In the genomic region with DNA sequence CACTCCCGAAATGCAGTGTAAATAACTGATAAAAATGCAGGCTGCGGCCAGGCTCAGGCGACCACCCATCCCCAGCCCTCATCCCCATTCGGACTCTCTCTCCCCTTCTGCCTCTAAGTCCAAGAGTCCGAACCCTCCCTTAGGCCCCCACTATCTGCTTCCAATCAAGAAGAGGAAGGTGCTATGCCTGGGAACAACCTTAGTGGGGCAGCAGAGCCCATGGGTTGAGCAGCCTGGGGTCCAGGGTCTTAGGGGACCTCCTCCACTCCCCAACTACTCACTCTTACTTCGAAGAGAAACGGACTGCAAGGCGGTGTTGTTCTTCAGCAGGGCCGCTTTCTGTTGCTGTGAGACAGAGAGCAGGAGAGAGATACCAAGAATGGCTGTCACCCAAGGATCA, we compare ENCODE assay signal across 6 cellular contexts. TPM values are rescaled to one million over a fixed set of nuclear protein-coding genes. Genes with fewer than 3 reads are reported as not detected.
DNase-seq lines count a peak whose midpoint lies in the region; TF ChIP-seq lines count a peak whose summit lies in the region.

No MANE protein-coding gene starts in this region.

- TF ChIP-seq EP300 in suprapubic skin (IDR thresholded peaks at IDR 0.05): no peak

- peaks cover 74% of the 10 kb centered on the region for H3K4me1 Mint-ChIP-seq in activated CD4-positive, alpha-beta T cell treated with anti-CD3 and anti-CD28 coated beads, Interleukin-2, amount 10 ng/mL, durations not matched to agents 7 days and 5 days

- H3K27me3 Mint-ChIP-seq in activated CD4-positive, alpha-beta T cell treated with anti-CD3 and anti-CD28 coated beads, Interleukin-2, amount 10 ng/mL, durations not matched to agents 7 days and 5 days: no peaks in the 10 kb centered on the region

- POLR2A ChIA-PET in activated CD4-positive, alpha-beta T cell treated with anti-CD3 and anti-CD28 coated beads, Interleukin-2, amount 10 ng/mL, durations not matched to agents 7 days and 5 days (lab: Charles Lee): no interaction called here

- DNase-seq in activated CD4-positive, alpha-beta T cell treated with anti-CD3 and anti-CD28 coated beads, Interleukin-2, amount 10 ng/mL, durations not matched to agents 7 days and 5 days: no peak
- no peak for DNase-seq in activated CD4-positive, alpha-beta T cell treated with anti-CD3 and anti-CD28 coated beads for 1 hour
- DNase-seq in epithelial cell of proximal tubule (ENCODE audit: low read depth): no peak
- no peak for DNase-seq in suprapubic skin (ENCODE audit: low spot score in 2 of 2)
- no peak for DNase-seq in DMS153 treated with DMSO at 0.1 percent for 48 hours (lab: John Stamatoyannopoulos, UW; ENCODE audit: unreplicated experiment)
- no peak for DNase-seq in NCI-H1048 (lab: John Stamatoyannopoulos, UW)

- no peaks in the 10 kb centered on the region for H3K9me3 ChIP-seq in suprapubic skin

- no peak overlapping the region for H3K4me3 Mint-ChIP-seq in activated CD4-positive, alpha-beta T cell treated with anti-CD3 and anti-CD28 coated beads, Interleukin-2, amount 10 ng/mL, durations not matched to agents 7 days and 5 days

- 83% methylated on average over 9 of the region's 9 CpGs for WGBS in suprapubic skin

- TF ChIP-seq CTCF in epithelial cell of proximal tubule (conservative IDR thresholded peaks at IDR 0.05; ENCODE audit: low read depth, low read length) (peak; percentile 31), suprapubic skin (IDR thresholded peaks at IDR 0.05) (no peak)

- H3K9me3 Mint-ChIP-seq in activated CD4-positive, alpha-beta T cell treated with anti-CD3 and anti-CD28 coated beads, Interleukin-2, amount 10 ng/mL, durations not matched to agents 7 days and 5 days: no peaks in the 10 kb centered on the region

- peaks cover 59% of the 10 kb centered on the region for H3K4me1 ChIP-seq in suprapubic skin

- CTCF ChIA-PET in activated CD4-positive, alpha-beta T cell treated with anti-CD3 and anti-CD28 coated beads, Interleukin-2, amount 10 ng/mL, durations not matched to agents 7 days and 5 days (lab: Charles Lee): interaction anchor here (0.6 to 3.6 kb wide), 5 partner anchors 9 to 101 kb away, joined by 3 to 35 read pairs (median 4); partner anchors contain the start of gene ARHGEF2

- peaks cover 78% of the 10 kb centered on the region for H3K36me3 Mint-ChIP-seq in activated CD4-positive, alpha-beta T cell treated with anti-CD3 and anti-CD28 coated beads, Interleukin-2, amount 10 ng/mL, durations not matched to agents 7 days and 5 days (ENCODE audit: low read depth)

- H3K27ac Mint-ChIP-seq in activated CD4-positive, alpha-beta T cell treated with anti-CD3 and anti-CD28 coated beads, Interleukin-2, amount 10 ng/mL, durations not matched to agents 7 days and 5 days: peak overlapping the region; percentile 90

- peaks cover 79% of the 10 kb centered on the region for H3K36me3 ChIP-seq in suprapubic skin

- H3K4me3 ChIP-seq in epithelial cell of proximal tubule (ENCODE audit: low read depth, low read length) (no peak overlapping the region), suprapubic skin (no peak overlapping the region)

- TF ChIP-seq POLR2A in suprapubic skin (IDR thresholded peaks at IDR 0.05): no peak

- H3K27ac ChIP-seq in suprapubic skin: peak overlapping the region; percentile 1

- H3K27me3 ChIP-seq in suprapubic skin: no peaks in the 10 kb centered on the region

RNA-seq across cellular contexts. Expression of gene ARHGEF2, which starts 12.2 kb away (rescaled TPM):
- total RNA-seq in activated CD4-positive, alpha-beta T cell treated with anti-CD3 and anti-CD28 coated beads, Interleukin-2, amount 10 ng/mL, durations not matched to agents 7 days and 5 days: 100 to 1,000 TPM; 157 to 191 TPM
- total RNA-seq in epithelial cell of proximal tubule (62.5 and 89.7 TPM in 2 replicates), suprapubic skin (10 to 100 TPM; 13.7 to 42.1 (median 20.6) TPM)

RNA-seq across cellular contexts. Expression of gene RXFP4, which starts 24.7 kb away (rescaled TPM):
- not detected for total RNA-seq in activated CD4-positive, alpha-beta T cell treated with anti-CD3 and anti-CD28 coated beads, Interleukin-2, amount 10 ng/mL, durations not matched to agents 7 days and 5 days
- total RNA-seq in epithelial cell of proximal tubule: not detected in 2 replicates
- not detected for total RNA-seq in suprapubic skin

RNA-seq across cellular contexts. Expression of gene KHDC4, which starts 31.9 kb away (rescaled TPM):
- total RNA-seq in activated CD4-positive, alpha-beta T cell treated with anti-CD3 and anti-CD28 coated beads, Interleukin-2, amount 10 ng/mL, durations not matched to agents 7 days and 5 days: 10 to 100 TPM; 66.3 to 67.3 TPM
- total RNA-seq in epithelial cell of proximal tubule (30.8 and 36.7 TPM in 2 replicates), suprapubic skin (100 to 1,000 TPM in 1 of 4 donors, 10 to 100 TPM in 3; 33.6 to 116 (median 50.3) TPM)

RNA-seq across cellular contexts. Expression of gene SSR2, which starts 54.6 kb away (rescaled TPM):
- 100 to 1,000 TPM; 235 to 273 TPM for total RNA-seq in activated CD4-positive, alpha-beta T cell treated with anti-CD3 and anti-CD28 coated beads, Interleukin-2, amount 10 ng/mL, durations not matched to agents 7 days and 5 days
- total RNA-seq in epithelial cell of proximal tubule (450 and 635 TPM in 2 replicates), suprapubic skin (100 to 1,000 TPM; 160 to 278 (median 240) TPM)

RNA-seq across cellular contexts. Expression of gene RIT1, which starts 55.0 kb away (rescaled TPM):
- 10 to 100 TPM; 24.0 to 28.4 TPM for total RNA-seq in activated CD4-positive, alpha-beta T cell treated with anti-CD3 and anti-CD28 coated beads, Interleukin-2, amount 10 ng/mL, durations not matched to agents 7 days and 5 days
- total RNA-seq in epithelial cell of proximal tubule (16.3 and 17.6 TPM in 2 replicates), suprapubic skin (10 to 100 TPM; 18.1 to 30.8 (median 23.8) TPM)
